In genomic region chr15:60390931-60391501, GRCh38 we compare ENCODE assay signal across 8 cellular contexts. TPM values are rescaled to one million over a fixed set of nuclear protein-coding genes. Genes with fewer than 3 reads are reported as not detected.
DNase-seq lines count a peak whose midpoint lies in the region; ATAC-seq and TF ChIP-seq lines count a peak whose summit lies in the region.

No MANE protein-coding gene starts in this region.

- H3K18ac ChIP-seq in trophoblast cell (ENCODE audit: low read length), result no peak overlapping the region

- no peak overlapping the region for H2BK5ac ChIP-seq in trophoblast cell (ENCODE audit: low read depth, low read length, poor library complexity)

- WGBS in trophoblast cell (ENCODE audit: extremely low coverage, insufficient coverage, insufficient read length), result no CpG with 5 or more reads among the region's 6 CpGs

- no peak overlapping the region for H3K14ac ChIP-seq in trophoblast cell (ENCODE audit: low read length)

- peak; percentile 83 for DNase-seq in H4 (ENCODE audit: low spot score)
- DNase-seq in RPMI7951 (ENCODE audit: low read depth), result peak; percentile 98
- DNase-seq in fibroblast of lung (ENCODE audit: low read depth in 2 of 2), result peak; percentile 85 to 94
- peak in 1 of 2 donors; percentile 54 for DNase-seq in trophoblast cell
- DNase-seq in NCI-H1105 (lab: John Stamatoyannopoulos, UW), result no peak
- no peak for DNase-seq in activated T-cell treated with anti-CD3 and anti-CD28 coated beads for 4 hours

- peaks cover 13% of the 10 kb centered on the region for H4K20me1 ChIP-seq in fibroblast of lung (ENCODE audit: control insufficient read depth, extremely low read depth, insufficient read depth, low read length)

- ATAC-seq in GM18873 (IDR thresholded peaks at IDR 0.05; ENCODE audit: low FRiP score, unreplicated experiment) (no peak), HG03159 (IDR thresholded peaks at IDR 0.05; ENCODE audit: unreplicated experiment) (no peak)

- peak overlapping the region; percentile 99 for H3K4ac ChIP-seq in trophoblast cell (ENCODE audit: low read depth, low read length)

- no peak overlapping the region for H3K23ac ChIP-seq in trophoblast cell (ENCODE audit: low read length)

- peak overlapping the region; percentile 92 for H3K4me2 ChIP-seq in fibroblast of lung (ENCODE audit: extremely low read depth, insufficient read depth, low read length)
- H3K4me2 ChIP-seq in trophoblast cell (ENCODE audit: low read length), result peak overlapping the region; percentile 21

- H3K27me3 ChIP-seq in fibroblast of lung (ENCODE audit: control insufficient read depth, insufficient read depth, low read length) (no peaks in the 10 kb centered on the region), trophoblast cell (ENCODE audit: insufficient read depth, low read length) (no peaks in the 10 kb centered on the region)

- H3K9ac ChIP-seq in fibroblast of lung (ENCODE audit: insufficient read depth, low read length) (no peak overlapping the region), trophoblast cell (ENCODE audit: low read length) (no peak overlapping the region)

- peaks cover 14% of the 10 kb centered on the region for H3K79me1 ChIP-seq in trophoblast cell (ENCODE audit: low read length)

- H2BK12ac ChIP-seq in trophoblast cell (ENCODE audit: low read length), result no peak overlapping the region

- peaks cover 3% of the 10 kb centered on the region for H3K36me3 ChIP-seq in fibroblast of lung (ENCODE audit: control insufficient read depth, insufficient read depth, low read length)
- H3K36me3 ChIP-seq in trophoblast cell (ENCODE audit: control insufficient read depth in 1 of 2, insufficient read depth in 2 of 2, low read length in 2 of 2), result peaks cover 5 to 39% of the 10 kb centered on the region in 2 experiments

- H2AFZ ChIP-seq in fibroblast of lung (ENCODE audit: low read length) (no peak overlapping the region), trophoblast cell (ENCODE audit: insufficient read depth, low read length, poor library complexity) (no peak overlapping the region)

- H3K4me1 ChIP-seq in fibroblast of lung (ENCODE audit: control insufficient read depth, extremely low read depth, insufficient read depth, low read length) (peaks cover 38% of the 10 kb centered on the region), trophoblast cell (ENCODE audit: control insufficient read depth in 1 of 2, insufficient read depth in 2 of 2, low read length in 2 of 2) (peaks cover 22 to 41% of the 10 kb centered on the region in 2 experiments)

- H3K79me2 ChIP-seq in fibroblast of lung (ENCODE audit: control insufficient read depth, insufficient read depth, low read length) (peaks cover 98% of the 10 kb centered on the region), trophoblast cell (ENCODE audit: control insufficient read depth, insufficient read depth, low read length, poor library complexity) (peaks cover 44% of the 10 kb centered on the region)

- peak overlapping the region; percentile 21 to 47 (median 34) for H3K4me3 ChIP-seq in fibroblast of lung (replicated peaks in 1 of 4; ENCODE audit: control extremely low read depth in 1 of 4, insufficient read depth in 1 of 4, low read depth in 3 of 4, low read length in 4 of 4)
- no peak overlapping the region for H3K4me3 ChIP-seq in trophoblast cell (ENCODE audit: low read depth, low read length)

- peak overlapping the region; percentile 99 for H3K27ac ChIP-seq in fibroblast of lung (ENCODE audit: insufficient read depth, low read length)
- H3K27ac ChIP-seq in trophoblast cell (ENCODE audit: low read depth, low read length), result peak overlapping the region; percentile 2

- no peak overlapping the region for H4K91ac ChIP-seq in trophoblast cell (ENCODE audit: low read depth, low read length)

- no peaks in the 10 kb centered on the region for H3K9me3 ChIP-seq in fibroblast of lung (ENCODE audit: control insufficient read depth, insufficient read depth, low read depth, low read length)
- no peaks in the 10 kb centered on the region for H3K9me3 ChIP-seq in trophoblast cell (ENCODE audit: insufficient read depth, low read depth, low read length)

- no peak overlapping the region for H4K8ac ChIP-seq in trophoblast cell (ENCODE audit: low read depth, low read length)

- no peak overlapping the region for H2BK120ac ChIP-seq in trophoblast cell (ENCODE audit: insufficient read depth, low read length, poor library complexity)

- peak in 1 of 2 donors; percentile 10 for TF ChIP-seq CTCF in fibroblast of lung (conservative IDR thresholded peaks at IDR 0.05 in 1 of 2, IDR thresholded peaks at IDR 0.05 in 1 of 2; ENCODE audit: low read depth in 1 of 2, low read length in 2 of 2)

- no peak overlapping the region for H4K12ac ChIP-seq in trophoblast cell (ENCODE audit: low read depth, low read length)

- no peak overlapping the region for H2AK5ac ChIP-seq in trophoblast cell (ENCODE audit: low read length)

RNA-seq across cellular contexts. Expression of gene ANXA2, which starts 6.8 kb away (rescaled TPM):
- 2,749 and 2,975 TPM in 2 replicates for total RNA-seq in H4 (2014; rRNA removed; shearing (Covaris generic))
- total RNA-seq in RPMI7951 (2014; rRNA removed; shearing (Covaris generic)), result 4,077 and 4,282 TPM in 2 replicates
- total RNA-seq in fibroblast of lung, result 1,250 and 2,754 TPM in 2 replicates
- polyA plus RNA-seq in fibroblast of lung, result 4,872 and 6,648 TPM in 2 replicates
- 3,157 and 3,880 TPM in 2 replicates for polyA plus RNA-seq in fibroblast of lung (2012)
- polyA minus RNA-seq in fibroblast of lung (ENCODE audit: low replicate concordance), result 1,485 and 1,743 TPM in 2 replicates
- polyA plus RNA-seq in trophoblast cell (2013), result 2,156 and 2,172 TPM in 2 replicates

Comparison
In these comparisons a context has a peak if more than half of its experiments do, and no peak if none do; other contexts are left out.
1. DNase-seq: peak in H4 (single experiment), RPMI7951 (single experiment) and fibroblast of lung (2 of 2); none in NCI-H1105 (single experiment) and activated T-cell treated with anti-CD3 and anti-CD28 coated beads for 4 hours (single experiment).